16 cellular contexts compared by ENCODE assay signal in genomic region chr14:52000019-52000582, GRCh38.
"Had no signal": no experiment of that assay in that cellular context is flagged by ENCODE, and none has a peak within 500 bp of the region (broad histone marks: within the 10 kb centered on the region; RNA-seq: fewer than 3 reads in every experiment).

No MANE protein-coding gene starts in this region.

- DNase-seq: activated effector memory CD4-positive, alpha-beta T cell treated with Interleukin-2 at 50 U/mL for 16 hours; anterior cingulate cortex; kidney glomerular epithelial cell; retina; small intestine; stimulated activated naive B cell treated with anti-CD40 and anti-IgM and Interleukin-4, amounts not matched to agents 10 μg/mL and 1 μg/mL and 100 μg/mL, for 72 hours; substantia nigra; T-helper 2 cell had no signal

- H3K79me2 ChIP-seq: parathyroid adenoma had no signal

- ATAC-seq: activated CD4-positive, CD25-positive, alpha-beta regulatory T cell treated with anti-CD3 and anti-CD28 coated beads, Interleukin-2, amount 50 U/mL, for 24 hours; stimulated activated naive B cell treated with anti-CD40 and anti-IgM and Interleukin-4, amounts not matched to agents 10 μg/mL and 1 μg/mL and 100 μg/mL, for 72 hours had no signal

- H2AFZ ChIP-seq: neural progenitor cell, parathyroid adenoma had no signal

- H3K4me1 ChIP-seq: parathyroid adenoma had no signal

- FAIRE-seq: bronchial epithelial cell, endothelial cell of umbilical vein had no signal

- H3K27me3 ChIP-seq: neural progenitor cell had no signal

- H3K9me3 Mint-ChIP-seq: activated naive CD4-positive, alpha-beta T cell treated with anti-CD3 and anti-CD28 coated beads, Interleukin-2, amount 50 U/mL, for 24 hours; mesothelial cell of epicardium; neural progenitor cell; stimulated activated naive B cell treated with anti-CD40 and anti-IgM and Interleukin-4, amounts not matched to agents 10 μg/mL and 1 μg/mL and 100 μg/mL, for 72 hours; type B pancreatic cell had no signal

- H3K27ac ChIP-seq: neural progenitor cell, parathyroid adenoma had no signal

- H3K4me3 ChIP-seq: neural progenitor cell had no signal

- H3K27me3 Mint-ChIP-seq: activated naive CD4-positive, alpha-beta T cell treated with anti-CD3 and anti-CD28 coated beads, Interleukin-2, amount 50 U/mL, for 24 hours; stimulated activated naive B cell treated with anti-CD40 and anti-IgM and Interleukin-4, amounts not matched to agents 10 μg/mL and 1 μg/mL and 100 μg/mL, for 72 hours; type B pancreatic cell had no signal

- H3K4me1 Mint-ChIP-seq: mesothelial cell of epicardium, neural progenitor cell had no signal

- H3K27ac Mint-ChIP-seq: activated naive CD4-positive, alpha-beta T cell treated with anti-CD3 and anti-CD28 coated beads, Interleukin-2, amount 50 U/mL, for 24 hours; mesothelial cell of epicardium; neural progenitor cell; stimulated activated naive B cell treated with anti-CD40 and anti-IgM and Interleukin-4, amounts not matched to agents 10 μg/mL and 1 μg/mL and 100 μg/mL, for 72 hours; type B pancreatic cell had no signal

- H3K9ac ChIP-seq: neural progenitor cell, parathyroid adenoma had no signal

- H3K4me3 Mint-ChIP-seq: activated naive CD4-positive, alpha-beta T cell treated with anti-CD3 and anti-CD28 coated beads, Interleukin-2, amount 50 U/mL, for 24 hours; mesothelial cell of epicardium; neural progenitor cell; stimulated activated naive B cell treated with anti-CD40 and anti-IgM and Interleukin-4, amounts not matched to agents 10 μg/mL and 1 μg/mL and 100 μg/mL, for 72 hours; type B pancreatic cell had no signal

- H3K4me2 ChIP-seq: neural progenitor cell had no signal
